Comparison of ENCODE assay signal across 33 cellular contexts in the genomic region with DNA sequence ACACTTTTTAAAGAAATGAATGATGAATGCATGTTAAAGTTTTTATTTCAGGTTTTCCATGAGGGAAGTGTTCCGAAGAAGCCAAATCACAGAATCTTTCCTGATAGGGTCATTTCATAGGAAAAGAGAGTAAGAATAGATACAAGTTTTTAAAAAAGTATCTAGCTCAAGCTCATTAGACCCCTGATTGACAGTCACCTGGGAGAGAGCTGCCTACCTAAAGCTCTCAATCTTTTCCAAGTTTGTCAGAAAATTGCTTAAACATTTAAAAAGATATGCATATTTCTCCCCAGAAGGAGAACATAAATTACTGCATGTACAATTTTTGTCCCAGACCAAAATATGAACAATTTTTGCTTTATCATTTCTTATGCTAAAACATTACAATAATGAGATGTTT.
"Had no signal": no experiment of that assay in that cellular context is flagged by ENCODE, and none has a peak within 500 bp of the region (broad histone marks: within the 10 kb centered on the region; RNA-seq: fewer than 3 reads in every experiment).

No MANE protein-coding gene starts in this region.

- H3K4me3 ChIP-seq: MG63 had no signal

- DNase-seq: Karpas-422, Kasumi-1, MG63, MM.1S, MV-4-11, NCI-H1048, NCI-H1092, NCI-H1092 treated with DMSO at 0.1 percent for 48 hours, NCI-H1105, NCI-H1105 treated with DMSO at 0.1 percent for 48 hours, NCI-H1417, NCI-H1417 treated with DMSO at 0.1 percent for 48 hours, NCI-H1436, NCI-H1436 treated with DMSO at 0.1 percent for 48 hours, NCI-H146, NCI-H1694, NCI-H1694 treated with DMSO at 0.1 percent for 48 hours, NCI-H187, NCI-H187 treated with DMSO at 0.1 percent for 48 hours, NCI-H1930, NCI-H2029, NCI-H2029 treated with DMSO at 0.1 percent for 48 hours, NCI-H2081, NCI-H2081 treated with DMSO at 0.1 percent for 48 hours, NCI-H2107, NCI-H2171, NCI-H2171 treated with DMSO at 0.1 percent for 48 hours, NCI-H2227 treated with DMSO at 0.1 percent for 48 hours, NCI-H226, NCI-H345, NCI-H446 treated with DMSO at 0.1 percent for 48 hours, NCI-H510A had no signal

- H3K27ac ChIP-seq: KMS-11 had no signal

- H3K9me3 ChIP-seq: MG63 had no signal

- H3K36me3 ChIP-seq: MG63 had no signal
